Comparison of ENCODE assay signal across 2 cellular contexts in the genomic region with DNA sequence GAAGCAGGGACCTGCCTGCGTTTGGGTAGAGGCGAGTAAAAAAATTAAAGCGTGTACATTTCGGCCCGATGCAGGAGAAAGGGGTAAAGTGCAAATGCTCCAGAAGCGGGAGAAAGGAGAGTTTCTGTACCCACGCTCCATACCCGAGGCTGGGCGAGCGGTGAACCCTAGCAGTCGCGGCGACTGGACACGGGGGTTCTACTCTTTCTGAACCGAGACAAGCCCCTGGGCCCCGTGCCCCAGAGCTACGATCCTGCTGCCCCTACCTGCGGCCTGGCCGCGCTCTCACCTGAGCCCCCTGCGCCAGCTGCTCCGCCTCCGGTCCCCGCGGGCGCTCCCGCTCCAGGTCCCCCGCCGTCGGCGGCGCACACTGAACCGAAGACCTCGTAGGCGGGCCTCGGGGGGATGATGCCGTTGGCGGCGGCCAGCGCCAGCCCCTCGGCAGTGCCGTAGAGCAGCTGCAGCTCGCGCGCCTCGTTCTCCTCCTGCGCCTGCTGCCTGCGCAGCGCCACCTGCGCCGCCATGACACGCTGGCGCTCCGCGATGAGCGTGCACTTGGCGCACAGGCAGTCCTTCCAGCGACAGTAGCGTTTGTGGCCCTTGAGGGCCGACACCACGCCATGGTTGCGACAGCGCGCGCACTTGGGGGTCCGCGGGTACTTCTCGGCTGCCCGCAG.
TF ChIP-seq lines count a peak whose summit lies in the region.

No MANE protein-coding gene starts in this region.

TF ChIP-seq in K562, 482 proteins besides CTCF, POLR2A, EP300 and RAD21:
- TF ChIP-seq, protein P1, sequence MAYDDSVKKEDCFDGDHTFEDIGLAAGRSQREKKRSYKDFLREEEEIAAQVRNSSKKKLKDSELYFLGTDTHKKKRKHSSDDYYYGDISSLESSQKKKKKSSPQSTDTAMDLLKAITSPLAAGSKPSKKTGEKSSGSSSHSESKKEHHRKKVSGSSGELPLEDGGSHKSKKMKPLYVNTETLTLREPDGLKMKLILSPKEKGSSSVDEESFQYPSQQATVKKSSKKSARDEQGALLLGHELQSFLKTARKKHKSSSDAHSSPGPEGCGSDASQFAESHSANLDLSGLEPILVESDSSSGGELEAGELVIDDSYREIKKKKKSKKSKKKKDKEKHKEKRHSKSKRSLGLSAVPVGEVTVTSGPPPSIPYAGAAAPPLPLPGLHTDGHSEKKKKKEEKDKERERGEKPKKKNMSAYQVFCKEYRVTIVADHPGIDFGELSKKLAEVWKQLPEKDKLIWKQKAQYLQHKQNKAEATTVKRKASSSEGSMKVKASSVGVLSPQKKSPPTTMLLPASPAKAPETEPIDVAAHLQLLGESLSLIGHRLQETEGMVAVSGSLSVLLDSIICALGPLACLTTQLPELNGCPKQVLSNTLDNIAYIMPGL (CRISPR knock-in tag; IDR thresholded peaks at IDR 0.05) = no peak
- TF ChIP-seq, protein P2, sequence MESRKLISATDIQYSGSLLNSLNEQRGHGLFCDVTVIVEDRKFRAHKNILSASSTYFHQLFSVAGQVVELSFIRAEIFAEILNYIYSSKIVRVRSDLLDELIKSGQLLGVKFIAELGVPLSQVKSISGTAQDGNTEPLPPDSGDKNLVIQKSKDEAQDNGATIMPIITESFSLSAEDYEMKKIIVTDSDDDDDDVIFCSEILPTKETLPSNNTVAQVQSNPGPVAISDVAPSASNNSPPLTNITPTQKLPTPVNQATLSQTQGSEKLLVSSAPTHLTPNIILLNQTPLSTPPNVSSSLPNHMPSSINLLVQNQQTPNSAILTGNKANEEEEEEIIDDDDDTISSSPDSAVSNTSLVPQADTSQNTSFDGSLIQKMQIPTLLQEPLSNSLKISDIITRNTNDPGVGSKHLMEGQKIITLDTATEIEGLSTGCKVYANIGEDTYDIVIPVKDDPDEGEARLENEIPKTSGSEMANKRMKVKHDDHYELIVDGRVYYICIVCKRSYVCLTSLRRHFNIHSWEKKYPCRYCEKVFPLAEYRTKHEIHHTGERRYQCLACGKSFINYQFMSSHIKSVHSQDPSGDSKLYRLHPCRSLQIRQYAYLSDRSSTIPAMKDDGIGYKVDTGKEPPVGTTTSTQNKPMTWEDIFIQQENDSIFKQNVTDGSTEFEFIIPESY (CRISPR knock-in tag; IDR thresholded peaks at IDR 0.05) = peak; percentile 64; the same call in 1 of the 2 replicates

TF ChIP-seq in neural cell, 6 proteins besides CTCF, POLR2A, EP300 and RAD21:
- TF ChIP-seq EZH2 (IDR thresholded peaks at IDR 0.05; ENCODE audit: borderline replicate concordance, insufficient read depth, low read length, poor library complexity, severe bottlenecking) = peak; percentile 66
- TF ChIP-seq MXI1 (conservative IDR thresholded peaks at IDR 0.05; ENCODE audit: poor library complexity, severe bottlenecking) = peak; percentile 34
- peak; percentile 26 for TF ChIP-seq SMC3 (conservative IDR thresholded peaks at IDR 0.05; ENCODE audit: poor library complexity)
- peak; percentile 76 for TF ChIP-seq POLR2AphosphoS5 (IDR thresholded peaks at IDR 0.05)
- no peak for TF ChIP-seq TAF1 (IDR thresholded peaks at IDR 0.05; ENCODE audit: low read depth)
- TF ChIP-seq, protein P3, sequence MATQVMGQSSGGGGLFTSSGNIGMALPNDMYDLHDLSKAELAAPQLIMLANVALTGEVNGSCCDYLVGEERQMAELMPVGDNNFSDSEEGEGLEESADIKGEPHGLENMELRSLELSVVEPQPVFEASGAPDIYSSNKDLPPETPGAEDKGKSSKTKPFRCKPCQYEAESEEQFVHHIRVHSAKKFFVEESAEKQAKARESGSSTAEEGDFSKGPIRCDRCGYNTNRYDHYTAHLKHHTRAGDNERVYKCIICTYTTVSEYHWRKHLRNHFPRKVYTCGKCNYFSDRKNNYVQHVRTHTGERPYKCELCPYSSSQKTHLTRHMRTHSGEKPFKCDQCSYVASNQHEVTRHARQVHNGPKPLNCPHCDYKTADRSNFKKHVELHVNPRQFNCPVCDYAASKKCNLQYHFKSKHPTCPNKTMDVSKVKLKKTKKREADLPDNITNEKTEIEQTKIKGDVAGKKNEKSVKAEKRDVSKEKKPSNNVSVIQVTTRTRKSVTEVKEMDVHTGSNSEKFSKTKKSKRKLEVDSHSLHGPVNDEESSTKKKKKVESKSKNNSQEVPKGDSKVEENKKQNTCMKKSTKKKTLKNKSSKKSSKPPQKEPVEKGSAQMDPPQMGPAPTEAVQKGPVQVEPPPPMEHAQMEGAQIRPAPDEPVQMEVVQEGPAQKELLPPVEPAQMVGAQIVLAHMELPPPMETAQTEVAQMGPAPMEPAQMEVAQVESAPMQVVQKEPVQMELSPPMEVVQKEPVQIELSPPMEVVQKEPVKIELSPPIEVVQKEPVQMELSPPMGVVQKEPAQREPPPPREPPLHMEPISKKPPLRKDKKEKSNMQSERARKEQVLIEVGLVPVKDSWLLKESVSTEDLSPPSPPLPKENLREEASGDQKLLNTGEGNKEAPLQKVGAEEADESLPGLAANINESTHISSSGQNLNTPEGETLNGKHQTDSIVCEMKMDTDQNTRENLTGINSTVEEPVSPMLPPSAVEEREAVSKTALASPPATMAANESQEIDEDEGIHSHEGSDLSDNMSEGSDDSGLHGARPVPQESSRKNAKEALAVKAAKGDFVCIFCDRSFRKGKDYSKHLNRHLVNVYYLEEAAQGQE (IDR thresholded peaks at IDR 0.05; ENCODE audit: borderline replicate concordance) = no peak
TF ChIP-seq in neural cell: peak in this region for 4.
